ENCODE assay signal across 19 cellular contexts in the genomic region with DNA sequence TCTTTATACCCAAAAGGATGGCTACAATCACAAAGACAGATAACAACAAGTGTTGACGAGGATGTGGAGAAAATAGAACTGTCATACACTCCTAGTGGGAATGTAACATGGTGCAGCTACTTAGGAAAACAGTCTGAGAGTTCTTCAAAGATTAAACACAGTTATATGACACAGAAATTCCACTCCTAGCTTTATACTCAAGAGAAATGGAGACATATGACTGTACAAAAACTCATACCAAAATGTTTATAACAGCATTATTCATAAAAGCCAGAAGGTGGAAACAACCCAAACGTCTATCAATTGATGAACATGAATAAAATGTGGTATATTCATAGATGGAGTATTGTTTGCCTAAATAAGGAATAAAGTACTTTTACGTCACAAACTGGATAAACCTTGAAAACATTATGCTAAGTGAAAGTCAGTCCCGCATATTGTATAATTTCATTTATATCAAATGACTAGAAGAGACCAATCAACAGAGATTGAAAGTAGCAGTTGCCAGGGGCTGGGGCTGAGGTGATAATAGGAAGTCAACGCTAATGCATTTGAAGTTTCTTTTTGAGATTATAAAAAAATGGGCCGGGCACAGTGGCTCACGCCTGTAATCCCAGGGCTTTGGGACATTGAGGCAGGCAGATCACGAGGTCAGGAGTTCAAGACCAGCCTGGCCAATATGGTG.
"Had no signal": no experiment of that assay in that cellular context is flagged by ENCODE, and none has a peak within 500 bp of the region (broad histone marks: within the 10 kb centered on the region; RNA-seq: fewer than 3 reads in every experiment).

No MANE protein-coding gene starts in this region.

- H3K4me2 ChIP-seq: SK-N-SH had no signal

- FAIRE-seq: astrocyte had no signal

- H3K4me1 ChIP-seq: adrenal gland, breast epithelium, psoas muscle had no signal

- H3K9ac ChIP-seq: SK-N-SH had no signal

- ATAC-seq: left ventricle myocardium superior, psoas muscle, right cardiac atrium, WTC11 had no signal

- H3K27me3 Mint-ChIP-seq: activated CD4-positive, alpha-beta T cell treated with anti-CD3 and anti-CD28 coated beads, Interleukin-2, amount 10 ng/mL, durations not matched to agents 7 days and 5 days had no signal

- H3K36me3 Mint-ChIP-seq: immature natural killer cell, WTC11 had no signal

- H3K4me3 ChIP-seq: adrenal gland, breast epithelium, psoas muscle, stomach had no signal

- H3K27ac ChIP-seq: adrenal gland, breast epithelium, psoas muscle, stomach had no signal

- H3K27ac Mint-ChIP-seq: activated CD4-positive, alpha-beta T cell treated with anti-CD3 and anti-CD28 coated beads, Interleukin-2, amount 10 ng/mL, durations not matched to agents 7 days and 5 days; immature natural killer cell; T-helper 2 cell treated with Interferon-gamma antibody and Interleukin-4, amounts not matched to agents 5 μg/mL and 100 μg/mL, for 36 hours; WTC11 had no signal

- H3K9me3 ChIP-seq: adrenal gland, breast epithelium, psoas muscle, SK-N-SH, stomach had no signal

- H3K27me3 ChIP-seq: adrenal gland, breast epithelium, stomach had no signal

- H3K4me3 Mint-ChIP-seq: activated CD4-positive, alpha-beta T cell treated with anti-CD3 and anti-CD28 coated beads, Interleukin-2, amount 10 ng/mL, durations not matched to agents 7 days and 5 days; immature natural killer cell; neural crest cell; T-helper 2 cell treated with Interferon-gamma antibody and Interleukin-4, amounts not matched to agents 5 μg/mL and 100 μg/mL, for 36 hours; WTC11 had no signal

- H3K9me3 Mint-ChIP-seq: immature natural killer cell; T-helper 2 cell treated with Interferon-gamma antibody and Interleukin-4, amounts not matched to agents 5 μg/mL and 100 μg/mL, for 36 hours; WTC11 had no signal

- H3K36me3 ChIP-seq: adrenal gland, breast epithelium, stomach had no signal

- DNase-seq: activated CD4-positive, alpha-beta T cell treated with anti-CD3 and anti-CD28 coated beads, Interleukin-2, amount 10 ng/mL, durations not matched to agents 7 days and 5 days; activated effector memory CD4-positive, alpha-beta T cell treated with Interleukin-2 at 50 U/mL for 16 hours; activated naive CD4-positive, alpha-beta T cell treated with anti-CD3 and anti-CD28 coated beads, Interleukin-2, amount 50 U/mL, for 16 hours; adrenal gland; effector CD4-positive, alpha-beta T cell; immature natural killer cell; kidney glomerular epithelial cell; left ventricle myocardium superior; psoas muscle; right cardiac atrium; SK-N-SH; stimulated activated CD4-positive, alpha-beta T cell treated with anti-CD3 and anti-CD28 coated beads, Interleukin-2, amount 100 ng/mL, for 48 hours; stomach; trophoblast cell had no signal

- H3K4me1 Mint-ChIP-seq: immature natural killer cell, neural crest cell, WTC11 had no signal
